29 cellular contexts compared by ENCODE assay signal in the genomic region with DNA sequence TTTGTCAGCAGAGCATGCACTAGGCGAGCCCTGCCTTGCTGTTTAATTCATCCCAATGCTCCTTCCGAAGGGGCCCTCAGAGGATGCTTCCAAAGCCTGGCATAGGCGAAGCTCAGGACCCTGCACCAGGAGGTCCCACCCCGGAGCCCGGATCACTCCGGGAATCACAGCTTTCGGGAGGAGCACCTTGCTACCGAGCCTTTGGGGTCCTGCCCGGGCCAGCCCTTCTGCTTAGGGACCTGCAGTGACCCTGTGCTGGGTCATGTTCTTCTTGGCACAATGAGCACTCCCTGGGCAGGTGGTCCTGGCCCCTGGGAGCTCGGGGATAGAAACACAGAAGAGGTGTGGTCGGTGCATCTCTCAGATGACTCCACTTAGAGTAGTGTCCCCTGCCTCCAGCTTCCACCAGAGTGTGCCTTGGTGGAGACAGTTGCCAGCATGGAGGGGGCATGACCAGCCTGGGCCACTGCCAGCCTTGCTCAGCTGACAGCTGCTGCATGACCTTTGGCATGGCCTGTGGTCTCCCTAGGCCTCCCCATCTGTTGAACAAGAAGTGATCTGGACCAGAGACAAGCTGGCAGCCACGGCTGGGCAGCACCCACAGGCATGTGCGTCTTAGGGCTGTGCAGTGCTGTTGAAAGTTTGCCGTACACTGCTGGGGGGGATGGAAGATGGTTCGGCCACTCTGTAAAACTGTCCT. TPM values are rescaled to one million over a fixed set of nuclear protein-coding genes. Genes with fewer than 3 reads are reported as not detected.
"Had no signal": no experiment of that assay in that cellular context is flagged by ENCODE, and none has a peak within 500 bp of the region (broad histone marks: within the 10 kb centered on the region; RNA-seq: fewer than 3 reads in every experiment).

No MANE protein-coding gene starts in this region.

- H3K9me3 ChIP-seq: ascending aorta, gastroesophageal sphincter, heart left ventricle, left ventricle myocardium inferior, neutrophil, stomach, thyroid gland had no signal

- H3K4me1 ChIP-seq: ascending aorta had no signal

- H3K27me3 ChIP-seq: neutrophil, thyroid gland had no signal

- ATAC-seq: activated CD4-positive, CD25-positive, alpha-beta regulatory T cell treated with anti-CD3 and anti-CD28 coated beads, Interleukin-2, amount 50 U/mL, for 24 hours; effector memory CD8-positive, alpha-beta T cell; gastroesophageal sphincter; heart left ventricle; mucosa of descending colon; sciatic nerve; stimulated activated memory B cell treated with anti-CD40 and anti-IgM and Interleukin-4, amounts not matched to agents 10 μg/mL and 1 μg/mL and 100 μg/mL, for 72 hours had no signal

- H3K4me3 ChIP-seq: ascending aorta, gastroesophageal sphincter, heart left ventricle, left ventricle myocardium inferior, mucosa of descending colon, smooth muscle cell, stomach, thyroid gland had no signal

- H3K36me3 ChIP-seq: ascending aorta, brain microvascular endothelial cell, gastroesophageal sphincter, heart left ventricle, left ventricle myocardium inferior, stomach, thyroid gland had no signal

- H3K27ac ChIP-seq: ascending aorta, brain microvascular endothelial cell, gastroesophageal sphincter, heart left ventricle, left ventricle myocardium inferior, stomach, thyroid gland, VCaP had no signal

- DNase-seq: activated CD4-positive, alpha-beta T cell treated with anti-CD3 and anti-CD28 coated beads for 48 hours; activated CD4-positive, alpha-beta T cell treated with anti-CD3 and anti-CD28 coated beads, Interleukin-2, amount 50 U/mL, for 48 hours; activated CD8-positive, alpha-beta memory T cell treated with anti-CD3 and anti-CD28 coated beads for 24 hours; activated effector memory CD4-positive, alpha-beta T cell treated with Interleukin-2 at 50 U/mL for 16 hours; activated naive CD4-positive, alpha-beta T cell treated with Interleukin-2 at 50 U/mL for 16 hours; brain microvascular endothelial cell; caudate nucleus; cortex of kidney; effector memory CD8-positive, alpha-beta T cell; erythroblast; left ventricle myocardium inferior; stimulated activated CD4-positive, alpha-beta T cell treated with anti-CD3 and anti-CD28 coated beads, Interleukin-1b, Interleukin-23, amount 100 ng/mL, for 48 hours; stimulated activated CD4-positive, alpha-beta T cell treated with anti-CD3 and anti-CD28 coated beads, Interleukin-4, amount 100 ng/mL, for 4 hours; stimulated activated CD8-positive, alpha-beta memory T cell treated with anti-CD3 and anti-CD28 coated beads, Interleukin-4, amount 100 ng/mL, for 48 hours; stomach; SW 1271; T-helper 9 cell; thyroid gland had no signal

RNA-seq across cellular contexts. Expression of a gene that starts 44.7 kb away (rescaled TPM):
- total RNA-seq: chondrocyte had no signal
